1 cellular context compared by ENCODE assay signal in genomic region chrX:12946838-12947544, GRCh38.
TF ChIP-seq lines count a peak whose summit lies in the region.

No MANE protein-coding gene starts in this region.

TF ChIP-seq in endothelial cell of umbilical vein, 7 proteins besides CTCF, POLR2A, EP300 and RAD21 (continued from another document):
- TF ChIP-seq JUN (IDR thresholded peaks at IDR 0.05; ENCODE audit: borderline replicate concordance, insufficient read depth, insufficient read length, low read depth) = no peak
- TF ChIP-seq MYC (IDR thresholded peaks at IDR 0.05; ENCODE audit: low read depth, low read length) = no peak
- TF ChIP-seq POLR2AphosphoS5 (IDR thresholded peaks at IDR 0.05; ENCODE audit: insufficient read depth, low read depth, low read length) = no peak
- TF ChIP-seq GATA2 (IDR thresholded peaks at IDR 0.05; ENCODE audit: insufficient read depth, insufficient read length, low read depth, low read length) = peak; percentile 27
- TF ChIP-seq FOS (IDR thresholded peaks at IDR 0.05; ENCODE audit: borderline replicate concordance, insufficient read depth, low read length) = no peak
- no peak for TF ChIP-seq MAX (IDR thresholded peaks at IDR 0.05; ENCODE audit: insufficient read depth, insufficient read length)
